Comparison of ENCODE assay signal across 8 cellular contexts in the genomic region with DNA sequence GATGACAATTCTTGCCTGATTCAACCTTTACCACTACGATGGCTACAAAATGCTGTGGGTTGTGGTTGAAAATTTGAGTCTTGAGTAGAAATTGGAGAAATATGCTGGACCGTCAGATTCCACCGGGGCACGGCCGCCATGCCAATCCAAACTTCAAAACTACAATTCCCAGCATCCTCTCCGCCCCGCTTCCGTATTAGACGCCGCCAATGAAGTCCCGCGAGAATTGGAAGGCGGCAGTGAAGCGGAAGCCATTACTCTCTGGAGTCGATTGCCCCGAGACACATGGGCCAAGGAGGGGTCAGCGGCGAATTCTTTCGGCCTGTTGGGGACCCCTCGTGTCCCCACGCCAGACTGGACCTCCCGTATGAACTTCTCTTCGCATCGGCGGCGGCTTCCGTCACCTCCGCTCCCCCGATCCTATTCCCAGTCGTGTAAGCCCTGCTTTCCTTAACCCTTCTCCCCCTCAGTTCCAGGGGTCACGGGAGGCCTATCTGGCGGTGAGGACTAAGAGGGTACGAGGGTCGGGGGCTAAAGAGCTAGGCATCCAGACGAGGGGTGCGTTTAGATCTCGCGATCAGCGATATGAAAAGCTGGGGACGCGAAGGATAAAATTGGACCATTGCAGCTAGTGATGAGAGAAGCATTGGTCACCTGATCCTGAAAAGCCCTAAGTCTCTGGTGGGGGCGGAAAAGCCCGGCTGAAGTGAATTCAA. TPM values are rescaled to one million over a fixed set of nuclear protein-coding genes. Genes with fewer than 3 reads are reported as not detected.
DNase-seq lines count a peak whose midpoint lies in the region; ATAC-seq and TF ChIP-seq lines count a peak whose summit lies in the region.

TSS of gene ZNF317 (plus strand) at position 239 of the 716 bp plus-strand sequence. CDS start 15,620 bp downstream, outside the sequence.

- no peaks in the 10 kb centered on the region for H4K20me1 ChIP-seq in DOHH2 (ENCODE audit: control insufficient read depth, insufficient read depth, low read depth, low read length)

- H3K4me1 Mint-ChIP-seq in activated T-helper 2 cell treated with anti-CD3 and anti-CD28 coated beads, Interferon-gamma antibody, Interleukin-2, Interleukin-4, amounts not matched to agents 10 μg/mL and 5 μg/mL and 100 μg/mL, durations not matched to agents 14 hours and 24 hours and 36 hours (ENCODE audit: low read depth), result peaks cover 17% of the 10 kb centered on the region
- peaks cover 29 to 42% of the 10 kb centered on the region in 2 donors for H3K4me1 Mint-ChIP-seq in natural killer cell treated with Interleukin-12 subunit alpha and Interleukin-12 subunit beta and Interleukin-15 and Interleukin-18, amount 100 ng/mL, for 72 hours (ENCODE audit: low read depth in 2 of 2)

- H3K27me3 ChIP-seq in DOHH2 (ENCODE audit: control insufficient read depth, low read length) (no peaks in the 10 kb centered on the region), RWPE2 (ENCODE audit: insufficient read depth, poor library complexity, severe bottlenecking) (no peaks in the 10 kb centered on the region)

- peaks cover 52% of the 10 kb centered on the region for H3K79me2 ChIP-seq in DOHH2 (ENCODE audit: control insufficient read depth, low read length)

- H3K4me1 ChIP-seq in DOHH2 (ENCODE audit: control insufficient read depth, low read length) (peaks cover 19% of the 10 kb centered on the region), RWPE2 (ENCODE audit: insufficient read depth, poor library complexity, severe bottlenecking) (peaks cover 3% of the 10 kb centered on the region)

- no peaks in the 10 kb centered on the region for H3K9me2 ChIP-seq in DOHH2 (replicated peaks; ENCODE audit: control insufficient read depth, low read length)

- H3K4me2 ChIP-seq in DOHH2 (ENCODE audit: low read length), result peak within 1 kb of the TSS; percentile 91

- H3K9me3 Mint-ChIP-seq in activated T-helper 2 cell treated with anti-CD3 and anti-CD28 coated beads, Interferon-gamma antibody, Interleukin-2, Interleukin-4, amounts not matched to agents 10 μg/mL and 5 μg/mL and 100 μg/mL, durations not matched to agents 14 hours and 24 hours and 36 hours, result peaks cover 30% of the 10 kb centered on the region
- no peaks in the 10 kb centered on the region for H3K9me3 Mint-ChIP-seq in natural killer cell treated with Interleukin-12 subunit alpha and Interleukin-12 subunit beta and Interleukin-15 and Interleukin-18, amount 100 ng/mL, for 72 hours

- peaks cover 46% of the 10 kb centered on the region for H3K36me3 Mint-ChIP-seq in activated T-helper 2 cell treated with anti-CD3 and anti-CD28 coated beads, Interferon-gamma antibody, Interleukin-2, Interleukin-4, amounts not matched to agents 10 μg/mL and 5 μg/mL and 100 μg/mL, durations not matched to agents 14 hours and 24 hours and 36 hours (ENCODE audit: low read depth)
- peaks cover 23% of the 10 kb centered on the region for H3K36me3 Mint-ChIP-seq in natural killer cell treated with Interleukin-12 subunit alpha and Interleukin-12 subunit beta and Interleukin-15 and Interleukin-18, amount 100 ng/mL, for 72 hours

- peak within 1 kb of the TSS; percentile 95 for H3K27ac Mint-ChIP-seq in activated T-helper 2 cell treated with anti-CD3 and anti-CD28 coated beads, Interferon-gamma antibody, Interleukin-2, Interleukin-4, amounts not matched to agents 10 μg/mL and 5 μg/mL and 100 μg/mL, durations not matched to agents 14 hours and 24 hours and 36 hours
- H3K27ac Mint-ChIP-seq in natural killer cell treated with Interleukin-12 subunit alpha and Interleukin-12 subunit beta and Interleukin-15 and Interleukin-18, amount 100 ng/mL, for 72 hours, result peak within 1 kb of the TSS; percentile 96 to 98

- H3F3A ChIP-seq in DOHH2 (ENCODE audit: control insufficient read depth, insufficient read depth), result no peaks in the 10 kb centered on the region

- H3K27ac ChIP-seq in DOHH2 (ENCODE audit: low read depth, low read length) (peak within 1 kb of the TSS; percentile 51), RWPE2 (ENCODE audit: poor library complexity, severe bottlenecking) (peak within 1 kb of the TSS; percentile 21)

- TF ChIP-seq CTCF in DOHH2 (IDR thresholded peaks at IDR 0.05; ENCODE audit: low read depth, low read length, poor library complexity, severe bottlenecking), result no peak
- TF ChIP-seq CTCF in RWPE2 (IDR thresholded peaks at IDR 0.05; ENCODE audit: poor library complexity, severe bottlenecking), result no peak
- TF ChIP-seq CTCF in fibroblast of pulmonary artery (IDR thresholded peaks at IDR 0.05; ENCODE audit: low read length, missing control alignments), result no peak

- no peaks in the 10 kb centered on the region for H3K27me3 Mint-ChIP-seq in activated T-helper 2 cell treated with anti-CD3 and anti-CD28 coated beads, Interferon-gamma antibody, Interleukin-2, Interleukin-4, amounts not matched to agents 10 μg/mL and 5 μg/mL and 100 μg/mL, durations not matched to agents 14 hours and 24 hours and 36 hours (ENCODE audit: low read depth)
- H3K27me3 Mint-ChIP-seq in natural killer cell treated with Interleukin-12 subunit alpha and Interleukin-12 subunit beta and Interleukin-15 and Interleukin-18, amount 100 ng/mL, for 72 hours, result peaks cover 0 to 3% of the 10 kb centered on the region in 2 donors

- H3K4me3 ChIP-seq in DOHH2 (ENCODE audit: low read length) (peak within 1 kb of the TSS; percentile 99), RWPE2 (ENCODE audit: severe bottlenecking) (peak within 1 kb of the TSS; percentile 75), fibroblast of pulmonary artery (replicated peaks; ENCODE audit: low read depth, low read length) (peak within 1 kb of the TSS; percentile 73)

- intact Hi-C loops in activated T-helper 2 cell treated with anti-CD3 and anti-CD28 coated beads, Interferon-gamma antibody, Interleukin-2, Interleukin-4, amounts not matched to agents 10 μg/mL and 5 μg/mL and 100 μg/mL, durations not matched to agents 14 hours and 24 hours and 36 hours (cut with micrococcal nuclease), result loop anchor here (1.0 to 5.0 kb wide), 3 partner anchors 172 to 650 kb away; partner anchors contain the start of gene ZNF561

- H3K36me3 ChIP-seq in DOHH2 (ENCODE audit: control insufficient read depth, low read length) (peaks cover 43% of the 10 kb centered on the region), RWPE2 (ENCODE audit: low read depth) (peaks cover 38% of the 10 kb centered on the region)

- H3K9me3 ChIP-seq in DOHH2 (ENCODE audit: control insufficient read depth, insufficient read depth, low read length), result peaks cover 26% of the 10 kb centered on the region
- H3K9me3 ChIP-seq in RWPE2 (ENCODE audit: severe bottlenecking), result peaks cover 12% of the 10 kb centered on the region

- DNase-seq in GOT3 (lab: John Stamatoyannopoulos, UW) (peak; percentile 49), LoVo (ENCODE audit: low spot score) (peak; percentile 95), RWPE2 (ENCODE audit: low spot score) (peak; percentile 89), fibroblast of pulmonary artery (ENCODE audit: low read depth) (peak; percentile 93)
- DNase-seq in activated T-helper 2 cell treated with anti-CD3 and anti-CD28 coated beads, Interferon-gamma antibody, Interleukin-2, Interleukin-4, amounts not matched to agents 10 μg/mL and 5 μg/mL and 100 μg/mL, durations not matched to agents 14 hours and 24 hours and 36 hours (ENCODE audit: low spot score), result peak; percentile 86
- DNase-seq in natural killer cell treated with Interleukin-12 subunit alpha and Interleukin-12 subunit beta and Interleukin-15 and Interleukin-18, amount 100 ng/mL, for 72 hours (ENCODE audit: low spot score), result peak; percentile 93
- DNase-seq in stimulated activated naive CD8-positive, alpha-beta T cell treated with anti-CD3 and anti-CD28 coated beads, Interleukin-15, Interleukin-2, amounts not matched to agents 100 U/mL and 50 U/mL, for 24 hours, result peak; percentile 88

- peak within 1 kb of the TSS; percentile 94 for H3K4me3 Mint-ChIP-seq in activated T-helper 2 cell treated with anti-CD3 and anti-CD28 coated beads, Interferon-gamma antibody, Interleukin-2, Interleukin-4, amounts not matched to agents 10 μg/mL and 5 μg/mL and 100 μg/mL, durations not matched to agents 14 hours and 24 hours and 36 hours (ENCODE audit: low read depth)
- peak within 1 kb of the TSS; percentile 91 for H3K4me3 Mint-ChIP-seq in natural killer cell treated with Interleukin-12 subunit alpha and Interleukin-12 subunit beta and Interleukin-15 and Interleukin-18, amount 100 ng/mL, for 72 hours

- peak; percentile 93 for ATAC-seq in RWPE2 (ENCODE audit: low read depth)
- peak; percentile 99 for ATAC-seq in natural killer cell treated with Interleukin-12 subunit alpha and Interleukin-12 subunit beta and Interleukin-15 and Interleukin-18, amount 100 ng/mL, for 72 hours
- peak; percentile 96 for ATAC-seq in stimulated activated naive CD8-positive, alpha-beta T cell treated with anti-CD3 and anti-CD28 coated beads, Interleukin-15, Interleukin-2, amounts not matched to agents 100 U/mL and 50 U/mL, for 24 hours

RNA-seq across cellular contexts. Expression of gene ZNF317, which starts in this region (rescaled TPM):
- 44.2 and 50.0 TPM in 2 replicates for total RNA-seq in activated T-helper 2 cell treated with anti-CD3 and anti-CD28 coated beads, Interferon-gamma antibody, Interleukin-2, Interleukin-4, amounts not matched to agents 10 μg/mL and 5 μg/mL and 100 μg/mL, durations not matched to agents 14 hours and 24 hours and 36 hours
- 10 to 100 TPM; 44.2 to 51.0 TPM for total RNA-seq in natural killer cell treated with Interleukin-12 subunit alpha and Interleukin-12 subunit beta and Interleukin-15 and Interleukin-18, amount 100 ng/mL, for 72 hours

Comparison
In these comparisons a context has a peak if more than half of its experiments do, and no peak if none do; other contexts are left out.
1. Peak in every context shown above with its lines: DNase-seq, ATAC-seq, H3K4me3 ChIP-seq and H3K27ac ChIP-seq.